8 cellular contexts compared by ENCODE assay signal in genomic region chr3:177359601-177360357, GRCh38.
DNase-seq lines count a peak whose midpoint lies in the region; ATAC-seq and TF ChIP-seq lines count a peak whose summit lies in the region.

No MANE protein-coding gene starts in this region.

- peaks cover 16% of the 10 kb centered on the region for H3K4me1 ChIP-seq in iPS DF 6.9 (ENCODE audit: control insufficient read depth, insufficient read depth, low read length)

- H3K9me3 ChIP-seq in iPS DF 6.9 (ENCODE audit: control insufficient read depth, insufficient read depth, low read length), result no peaks in the 10 kb centered on the region

- in situ Hi-C loops in brain microvascular endothelial cell (cut with HindIII; ENCODE audit: low pct_ligation_motif_present, low sequenced_read_pairs), result no loop called here

- H3K36me3 ChIP-seq in brain microvascular endothelial cell (replicated peaks) (no peaks in the 10 kb centered on the region), iPS DF 6.9 (ENCODE audit: control insufficient read depth, insufficient read depth, low read length) (no peaks in the 10 kb centered on the region)

- peak overlapping the region; percentile 13 for H3K4me3 ChIP-seq in brain microvascular endothelial cell (ENCODE audit: low read depth, low read length)
- H3K4me3 ChIP-seq in iPS DF 6.9 (ENCODE audit: low read length), result peak overlapping the region; percentile 17; the same call in 1 of the 2 replicates
- H3K4me3 ChIP-seq in skeletal muscle cell (ENCODE audit: low read depth, low read length), result peak overlapping the region; percentile 10

- DNase-seq in A172 (ENCODE audit: low spot score) (peak; percentile 99), NCI-H2107 treated with DMSO at 0.1 percent for 48 hours (lab: John Stamatoyannopoulos, UW; ENCODE audit: unreplicated experiment) (peak; percentile 100), UCSD-AML1 (lab: John Stamatoyannopoulos, UW; ENCODE audit: unreplicated experiment) (peak; percentile 94), brain microvascular endothelial cell (peak; percentile 98), iPS DF 6.9 (ENCODE audit: low read depth, low spot score) (peak; percentile 92), skeletal muscle cell (ENCODE audit: low read depth) (peak; percentile 97)

- peak; percentile 59 for ATAC-seq in HG03066 (IDR thresholded peaks at IDR 0.05; ENCODE audit: low read depth, unreplicated experiment)

- H3K27ac ChIP-seq in brain microvascular endothelial cell (peak overlapping the region; percentile 93), iPS DF 6.9 (ENCODE audit: low read length) (no peak overlapping the region)

- no CpG with 5 or more reads among the region's 40 CpGs for WGBS in iPS DF 6.9 (ENCODE audit: insufficient coverage, insufficient read length)

- H3K27me3 ChIP-seq in brain microvascular endothelial cell (replicated peaks), result no peaks in the 10 kb centered on the region
- no peaks in the 10 kb centered on the region for H3K27me3 ChIP-seq in iPS DF 6.9 (ENCODE audit: control insufficient read depth, insufficient read depth, low read length)

- peak; percentile 20 for TF ChIP-seq POLR2A in GM18526 (IDR thresholded peaks at IDR 0.05; ENCODE audit: extremely low read depth, insufficient read length)

- TF ChIP-seq CTCF in brain microvascular endothelial cell (IDR thresholded peaks at IDR 0.05; ENCODE audit: low read depth, low read length, missing control alignments), result no peak
